Comparison of ENCODE assay signal across 23 cellular contexts in the genomic region with DNA sequence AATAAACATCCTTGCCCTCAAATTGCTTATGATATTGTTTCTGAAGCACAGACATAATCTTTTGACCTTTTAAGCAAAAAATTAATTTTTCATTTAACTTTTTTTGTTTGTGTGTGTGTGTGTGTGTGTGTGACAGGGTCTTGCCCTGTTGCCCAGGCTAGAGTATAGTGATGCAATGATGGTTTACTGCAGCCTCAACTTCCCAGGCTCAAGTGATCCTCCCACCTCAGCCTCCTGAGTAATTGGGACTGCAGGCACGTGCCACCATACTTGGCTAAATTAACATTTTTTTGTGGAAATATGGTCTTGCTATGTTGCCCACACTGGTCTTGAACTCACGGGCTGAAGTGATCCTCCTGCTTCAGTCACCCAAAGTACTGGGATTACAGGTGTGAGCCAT.
"Had no signal": no experiment of that assay in that cellular context is flagged by ENCODE, and none has a peak within 500 bp of the region (broad histone marks: within the 10 kb centered on the region; RNA-seq: fewer than 3 reads in every experiment).

No MANE protein-coding gene starts in this region.

- DNase-seq: dermis blood vessel endothelial cell; dorsolateral prefrontal cortex; effector CD4-positive, alpha-beta T cell; effector memory CD4-positive, alpha-beta T cell; foreskin keratinocyte; glutamatergic neuron; head of caudate nucleus; heart right ventricle; hippocampal formation; left cardiac atrium; left lung; left ventricle myocardium superior; lower lobe of right lung; mesendoderm; midbrain; naive thymus-derived CD4-positive, alpha-beta T cell had no signal

- H3K4me1 ChIP-seq: foreskin keratinocyte had no signal

- H3K9me3 ChIP-seq: esophagus muscularis mucosa, gastroesophageal sphincter, heart right ventricle, left lung, lower lobe of right lung had no signal

- H3K4me3 ChIP-seq: coronary artery, dorsolateral prefrontal cortex, esophagus muscularis mucosa, gastroesophageal sphincter, heart right ventricle, left lung, lower lobe of right lung had no signal

- FAIRE-seq: colon, endothelial cell of umbilical vein, islet of Langerhans, keratinocyte had no signal

- H3K36me3 ChIP-seq: esophagus muscularis mucosa, gastroesophageal sphincter, heart right ventricle, left lung, lower lobe of right lung had no signal

- ATAC-seq: foreskin keratinocyte; gastroesophageal sphincter; heart right ventricle; left cardiac atrium; left lung; left ventricle myocardium superior; lower lobe of right lung; naive thymus-derived CD4-positive, alpha-beta T cell had no signal

- H3K27ac ChIP-seq: coronary artery, dorsolateral prefrontal cortex, esophagus muscularis mucosa, foreskin keratinocyte, gastroesophageal sphincter, heart right ventricle, left lung, lower lobe of right lung had no signal

- H3K27me3 ChIP-seq: dorsolateral prefrontal cortex, esophagus muscularis mucosa, foreskin keratinocyte, gastroesophageal sphincter, left lung had no signal
